8 cellular contexts compared by ENCODE assay signal in the genomic region with DNA sequence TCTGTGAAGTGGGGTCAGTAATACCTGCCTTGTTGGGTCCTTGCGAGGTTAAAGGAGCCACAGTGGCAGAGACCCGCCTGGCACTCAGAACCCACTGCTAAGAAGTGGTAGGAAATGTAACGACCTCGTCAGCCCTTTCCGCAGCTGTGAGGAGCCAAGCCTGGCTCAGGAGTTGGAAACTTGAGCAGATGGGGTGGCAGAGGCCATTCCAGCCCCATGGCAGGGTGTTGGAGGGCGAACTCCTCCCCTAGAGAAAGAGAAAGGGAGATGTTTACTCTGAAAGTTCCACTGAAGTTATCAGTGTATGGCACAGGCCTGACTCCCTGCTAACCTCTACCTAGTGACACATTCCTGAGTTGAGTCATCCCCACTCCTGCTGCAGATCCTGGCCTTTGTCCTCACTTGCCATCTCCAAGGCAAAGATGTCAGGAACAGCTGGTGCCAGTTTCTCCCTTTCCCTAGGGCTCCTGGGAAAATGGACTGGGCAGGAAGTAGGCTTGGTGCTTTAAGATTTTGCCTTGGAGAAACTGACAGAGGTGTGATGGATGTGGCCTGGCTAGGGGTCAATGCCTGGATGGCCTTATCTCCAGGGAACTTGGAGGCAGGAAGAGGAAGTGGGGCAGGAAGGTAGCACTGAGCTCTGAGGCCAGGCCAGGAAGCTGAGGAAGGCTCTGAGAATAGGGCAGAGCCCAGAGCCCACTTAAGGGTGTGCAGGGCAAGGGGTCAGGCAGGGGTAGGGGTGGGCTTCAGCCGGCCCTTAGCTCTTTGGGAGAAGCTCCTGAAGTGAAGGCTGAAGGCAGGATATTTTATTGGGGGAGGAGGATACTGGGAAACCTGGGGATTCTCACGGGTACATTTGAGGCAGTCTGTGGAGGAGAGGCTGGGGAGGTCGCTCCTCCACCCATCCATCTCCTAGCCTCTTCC. TPM values are rescaled to one million over a fixed set of nuclear protein-coding genes. Genes with fewer than 3 reads are reported as not detected.
A peak's percentile ranks its signal among the peaks of the same experiment; 100 is the strongest.
DNase-seq lines count a peak whose midpoint lies in the region; ATAC-seq and TF ChIP-seq lines count a peak whose summit lies in the region.

No MANE protein-coding gene starts in this region.

- peaks cover 2 to 11% of the 10 kb centered on the region in 2 donors for H3K36me3 Mint-ChIP-seq in activated T-cell treated with anti-CD3 and anti-CD28 coated beads, Interleukin-2, amount 50 U/mL, for 72 hours (ENCODE audit: insufficient read depth in 2 of 2)
- H3K36me3 Mint-ChIP-seq in progenitor cell of endocrine pancreas (ENCODE audit: insufficient read depth), result peaks cover 13% of the 10 kb centered on the region

- H3K9me3 Mint-ChIP-seq in activated T-cell treated with anti-CD3 and anti-CD28 coated beads, Interleukin-2, amount 50 U/mL, for 72 hours, result no peaks in the 10 kb centered on the region
- H3K9me3 Mint-ChIP-seq in progenitor cell of endocrine pancreas (ENCODE audit: low read depth), result no peaks in the 10 kb centered on the region

- peaks cover 48% of the 10 kb centered on the region for H3K4me1 Mint-ChIP-seq in activated T-cell treated with anti-CD3 and anti-CD28 coated beads, Interleukin-2, amount 50 U/mL, for 72 hours (ENCODE audit: low read depth)
- H3K4me1 Mint-ChIP-seq in progenitor cell of endocrine pancreas (ENCODE audit: low read depth), result peaks cover 18% of the 10 kb centered on the region

- WGBS in gastroesophageal sphincter (ENCODE audit: low coverage in 1 of 2), 2 donors, result 27 to 40% methylated on average over 3 to 4 of the region's 9 CpGs

- H3K27ac ChIP-seq in gastroesophageal sphincter, result peak overlapping the region; percentile 41 to 90 (median 89)

- TF ChIP-seq POLR2A in gastroesophageal sphincter (IDR thresholded peaks at IDR 0.05), result no peak

- no peak for TF ChIP-seq EP300 in gastroesophageal sphincter (IDR thresholded peaks at IDR 0.05)

- H3K4me3 Mint-ChIP-seq in activated T-cell treated with anti-CD3 and anti-CD28 coated beads, Interleukin-2, amount 50 U/mL, for 72 hours, result peak overlapping the region; percentile 89 to 92
- no peak overlapping the region for H3K4me3 Mint-ChIP-seq in progenitor cell of endocrine pancreas (ENCODE audit: low read depth)

- in situ Hi-C loops in ACHN (cut with HindIII; ENCODE audit: low pct_ligation_motif_present, low pct_unique_long_range_greater_than_20kb, low sequenced_read_pairs), result no loop called here

- H3K27me3 Mint-ChIP-seq in activated T-cell treated with anti-CD3 and anti-CD28 coated beads, Interleukin-2, amount 50 U/mL, for 72 hours (ENCODE audit: low read depth), result no peaks in the 10 kb centered on the region
- H3K27me3 Mint-ChIP-seq in progenitor cell of endocrine pancreas, result no peaks in the 10 kb centered on the region

- TF ChIP-seq CTCF in gastroesophageal sphincter (IDR thresholded peaks at IDR 0.05), result no peak
- no peak for TF ChIP-seq CTCF in progenitor cell of endocrine pancreas (IDR thresholded peaks at IDR 0.05; ENCODE audit: unreplicated experiment)

- ATAC-seq in GM18870 (IDR thresholded peaks at IDR 0.05; ENCODE audit: unreplicated experiment), result peak; percentile 57
- ATAC-seq in activated T-cell treated with anti-CD3 and anti-CD28 coated beads, Interleukin-2, amount 50 U/mL, for 72 hours (replicated peaks in 1 of 2), result peak; percentile 66 to 73
- ATAC-seq in gastroesophageal sphincter, result peak; percentile 72
- no peak for ATAC-seq in HG02763 (IDR thresholded peaks at IDR 0.05; ENCODE audit: unreplicated experiment)

- H3K4me1 ChIP-seq in gastroesophageal sphincter, result peaks cover 0 to 72% (median 33%) of the 10 kb centered on the region in 3 donors

- DNase-seq in ACHN (peak; percentile 70), HK-2 (ENCODE audit: unreplicated experiment) (peak; percentile 59), progenitor cell of endocrine pancreas (ENCODE audit: low spot score, unreplicated experiment) (no peak), NCI-H187 (lab: John Stamatoyannopoulos, UW) (no peak)
- no peak for DNase-seq in activated T-cell treated with anti-CD3 and anti-CD28 coated beads, Interleukin-2, amount 50 U/mL, for 72 hours

- no peaks in the 10 kb centered on the region for H3K36me3 ChIP-seq in gastroesophageal sphincter

- no peaks in the 10 kb centered on the region for H3K27me3 ChIP-seq in gastroesophageal sphincter

- H3K27ac Mint-ChIP-seq in activated T-cell treated with anti-CD3 and anti-CD28 coated beads, Interleukin-2, amount 50 U/mL, for 72 hours, result peak overlapping the region; percentile 59
- H3K27ac Mint-ChIP-seq in progenitor cell of endocrine pancreas, result peak overlapping the region; percentile 88

- H3K9me3 ChIP-seq in gastroesophageal sphincter, result no peaks in the 10 kb centered on the region

- H3K4me3 ChIP-seq in gastroesophageal sphincter, result peak overlapping the region; percentile 39 to 79

RNA-seq across cellular contexts. Expression of gene VAMP5, which starts 0.9 kb away (rescaled TPM):
- 10 to 100 TPM; 73.3 to 78.9 TPM for total RNA-seq in activated T-cell treated with anti-CD3 and anti-CD28 coated beads, Interleukin-2, amount 50 U/mL, for 72 hours
- 10 to 100 TPM; 37.6 to 56.5 (median 51.2) TPM for total RNA-seq in gastroesophageal sphincter
- 4.2 TPM in 2 replicates for total RNA-seq in progenitor cell of endocrine pancreas

RNA-seq across cellular contexts. Expression of gene VAMP8, which starts 7.7 kb away (rescaled TPM):
- total RNA-seq in activated T-cell treated with anti-CD3 and anti-CD28 coated beads, Interleukin-2, amount 50 U/mL, for 72 hours, result 10 to 100 TPM; 85.0 to 89.5 TPM
- total RNA-seq in gastroesophageal sphincter (10 to 100 TPM in 2 of 4 donors, 1 to 10 TPM in 1, not detected in 1; 4.9 to 30.5 (median 13.6) TPM), progenitor cell of endocrine pancreas (71.3 and 76.0 TPM in 2 replicates)

RNA-seq across cellular contexts. Expression of gene RNF181, which starts 10.4 kb away (rescaled TPM):
- 100 to 1,000 TPM; 114 to 129 TPM for total RNA-seq in activated T-cell treated with anti-CD3 and anti-CD28 coated beads, Interleukin-2, amount 50 U/mL, for 72 hours
- total RNA-seq in gastroesophageal sphincter, result 100 to 1,000 TPM; 113 to 174 (median 148) TPM
- total RNA-seq in progenitor cell of endocrine pancreas, result 82.3 and 85.7 TPM in 2 replicates

RNA-seq across cellular contexts. Expression of gene TMEM150A, which starts 17.4 kb away (rescaled TPM):
- total RNA-seq in activated T-cell treated with anti-CD3 and anti-CD28 coated beads, Interleukin-2, amount 50 U/mL, for 72 hours, result 1 to 10 TPM; 3.5 to 4.1 TPM
- total RNA-seq in gastroesophageal sphincter (10 to 100 TPM; 17.6 to 26.9 (median 19.9) TPM), progenitor cell of endocrine pancreas (24.9 and 26.0 TPM in 2 replicates)

RNA-seq across cellular contexts. Expression of gene GGCX, which starts 23.8 kb away (rescaled TPM):
- total RNA-seq in activated T-cell treated with anti-CD3 and anti-CD28 coated beads, Interleukin-2, amount 50 U/mL, for 72 hours, result 10 to 100 TPM; 17.8 to 20.3 TPM
- 10 to 100 TPM; 16.2 to 29.3 (median 24.3) TPM for total RNA-seq in gastroesophageal sphincter
- total RNA-seq in progenitor cell of endocrine pancreas, result 69.2 TPM in 2 replicates

Comparison
In these comparisons a context has a peak if more than half of its experiments do, and no peak if none do; other contexts are left out.
1. DNase-seq: peak in ACHN (single experiment) and HK-2 (single experiment); none in activated T-cell treated with anti-CD3 and anti-CD28 coated beads, Interleukin-2, amount 50 U/mL, for 72 hours (0 of 2), progenitor cell of endocrine pancreas (single experiment) and NCI-H187 (0 of 2).